ENCODE assay signal across 11 cellular contexts in the genomic region with DNA sequence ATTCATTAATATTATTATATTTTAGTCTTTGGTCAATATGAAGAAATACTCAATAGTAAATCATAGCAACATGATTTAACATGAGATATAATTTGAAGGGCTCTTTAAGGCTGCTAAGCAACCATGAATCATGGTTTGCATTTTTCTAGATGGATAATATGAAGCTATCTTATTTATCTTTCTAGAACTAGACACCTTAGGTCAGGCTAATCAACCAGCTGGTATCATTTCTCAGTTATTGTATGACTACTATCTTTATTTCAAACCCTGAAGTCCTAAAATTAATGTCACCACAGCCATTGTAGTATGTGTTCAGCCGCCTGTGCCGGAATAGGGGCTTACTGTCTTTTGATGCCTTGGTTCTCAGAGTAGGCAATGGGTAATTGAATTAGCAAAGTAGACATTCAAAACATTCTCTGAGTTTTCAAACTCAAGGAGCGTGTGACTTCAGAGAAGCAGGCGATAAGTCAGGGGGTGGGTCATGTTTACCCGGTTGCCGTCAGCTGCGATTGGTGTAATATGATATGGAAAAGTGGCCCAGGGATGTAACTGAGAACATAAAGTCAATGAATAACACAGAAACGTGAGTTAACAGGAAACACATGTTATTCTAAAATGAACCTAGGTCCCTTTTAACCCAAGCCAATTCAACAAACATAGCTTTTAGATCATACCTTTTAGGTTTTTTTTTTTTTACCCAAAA.
DNase-seq lines count a peak whose midpoint lies in the region; ATAC-seq and TF ChIP-seq lines count a peak whose summit lies in the region.
"Had no signal": no experiment of that assay in that cellular context is flagged by ENCODE, and none has a peak within 500 bp of the region (broad histone marks: within the 10 kb centered on the region; RNA-seq: fewer than 3 reads in every experiment).

No MANE protein-coding gene starts in this region.

- no peak overlapping the region for H3K27ac ChIP-seq in brain microvascular endothelial cell

- ATAC-seq in mucosa of descending colon (peak; percentile 82), HG03108 (IDR thresholded peaks at IDR 0.05; ENCODE audit: unreplicated experiment) (no peak)
- ATAC-seq: naive thymus-derived CD8-positive, alpha-beta T cell had no signal

- H3K4me1 ChIP-seq in mucosa of descending colon (ENCODE audit: low read depth), result no peaks in the 10 kb centered on the region

- in situ Hi-C loops in brain microvascular endothelial cell (cut with HindIII; ENCODE audit: low pct_ligation_motif_present, low sequenced_read_pairs), result no loop called here
- in situ Hi-C loops in G401 (cut with HindIII; ENCODE audit: low sequenced_read_pairs), result no loop called here

- peak; percentile 80 for DNase-seq in DMS53 (lab: John Stamatoyannopoulos, UW)
- peak; percentile 61 for DNase-seq in NCI-H146 treated with DMSO at 0.1 percent for 48 hours (lab: John Stamatoyannopoulos, UW; ENCODE audit: unreplicated experiment)
- peak; percentile 53 for DNase-seq in brain microvascular endothelial cell
- DNase-seq in mucosa of descending colon, result peak in 1 of 3 donors; percentile 42
- DNase-seq in G401 (ENCODE audit: low spot score), result no peak
- no peak for DNase-seq in NCI-H187 (lab: John Stamatoyannopoulos, UW)
- no peak for DNase-seq in HPDE6-E6E7 (ENCODE audit: extremely low spot score)
- DNase-seq: H7, NCI-H446 treated with DMSO at 0.1 percent for 48 hours had no signal

- peaks cover 60% of the 10 kb centered on the region for H3K27me3 ChIP-seq in brain microvascular endothelial cell (replicated peaks)

- intact Hi-C loops in mucosa of descending colon (cut with DNase I, micrococcal nuclease), result no loop called here

- no peak for TF ChIP-seq CTCF in brain microvascular endothelial cell (IDR thresholded peaks at IDR 0.05; ENCODE audit: low read depth, low read length, missing control alignments)
- no peak for TF ChIP-seq CTCF in mucosa of descending colon (IDR thresholded peaks at IDR 0.05)

- H3K4me3 ChIP-seq in brain microvascular endothelial cell (ENCODE audit: low read depth, low read length) (no peak overlapping the region), mucosa of descending colon (no peak overlapping the region)

- H3K36me3 ChIP-seq in brain microvascular endothelial cell (replicated peaks), result no peaks in the 10 kb centered on the region
- no peaks in the 10 kb centered on the region for H3K36me3 ChIP-seq in mucosa of descending colon (ENCODE audit: low read depth)

- no peaks in the 10 kb centered on the region for H3K9me3 ChIP-seq in mucosa of descending colon

Comparison
In these comparisons a context has a peak if more than half of its experiments do, and no peak if none do; other contexts are left out.
1. DNase-seq: peak in DMS53 (single experiment), NCI-H146 treated with DMSO at 0.1 percent for 48 hours (single experiment) and brain microvascular endothelial cell (single experiment); none in G401 (single experiment), NCI-H187 (0 of 2) and HPDE6-E6E7 (single experiment).